ENCODE assay signal across 10 cellular contexts in genomic region chr10:69338547-69339450, GRCh38.
A peak's percentile ranks its signal among the peaks of the same experiment; 100 is the strongest.
DNase-seq lines count a peak whose midpoint lies in the region; ATAC-seq lines count a peak whose summit lies in the region.
"Had no signal": no experiment of that assay in that cellular context is flagged by ENCODE, and none has a peak within 500 bp of the region (broad histone marks: within the 10 kb centered on the region; RNA-seq: fewer than 3 reads in every experiment).

No MANE protein-coding gene starts in this region.

- H3K4me3 ChIP-seq in aorta (ENCODE audit: low read length in 2 of 2): no peak overlapping the region

- peaks cover 73% of the 10 kb centered on the region for H3K4me1 Mint-ChIP-seq in stimulated activated naive CD8-positive, alpha-beta T cell treated with anti-CD3 and anti-CD28 coated beads, Interleukin-15, Interleukin-2, amounts not matched to agents 100 ng/mL and 50 ng/mL, for 24 hours (ENCODE audit: low read depth)
- peaks cover 61 to 74% (median 73%) of the 10 kb centered on the region in 3 donors for H3K4me1 Mint-ChIP-seq in naive B cell

- no peaks in the 10 kb centered on the region for H3K36me3 ChIP-seq in aorta (ENCODE audit: control insufficient read depth in 1 of 2, insufficient read depth in 2 of 2, low read length in 1 of 2)

- intact Hi-C loops in aorta (cut with DNase I): no loop called here
- intact Hi-C loops in posterior cingulate gyrus (cut with DNase I): no loop called here

- no peaks in the 10 kb centered on the region for H3K27me3 Mint-ChIP-seq in stimulated activated naive CD8-positive, alpha-beta T cell treated with anti-CD3 and anti-CD28 coated beads, Interleukin-15, Interleukin-2, amounts not matched to agents 100 ng/mL and 50 ng/mL, for 24 hours
- H3K27me3 Mint-ChIP-seq in naive B cell: no peaks in the 10 kb centered on the region

- H3K27me3 ChIP-seq in aorta (ENCODE audit: control insufficient read depth in 1 of 2, insufficient read depth in 2 of 2, low read length in 1 of 2): no peaks in the 10 kb centered on the region

- H3K27ac ChIP-seq in caudate nucleus (ENCODE audit: low read depth, low read length) (peak overlapping the region; percentile 81), aorta (ENCODE audit: low read depth in 1 of 2, low read length in 2 of 2) (peak overlapping the region; percentile 54 to 90)
- H3K27ac ChIP-seq: WERI-Rb-1 had no signal

- H3K27ac Mint-ChIP-seq in stimulated activated naive CD8-positive, alpha-beta T cell treated with anti-CD3 and anti-CD28 coated beads, Interleukin-15, Interleukin-2, amounts not matched to agents 100 ng/mL and 50 ng/mL, for 24 hours: peak overlapping the region; percentile 38
- peak overlapping the region in 4 of 6 donors; percentile 29 to 90 (median 65) for H3K27ac Mint-ChIP-seq in naive B cell

- H3K9me3 Mint-ChIP-seq in stimulated activated naive CD8-positive, alpha-beta T cell treated with anti-CD3 and anti-CD28 coated beads, Interleukin-15, Interleukin-2, amounts not matched to agents 100 ng/mL and 50 ng/mL, for 24 hours: no peaks in the 10 kb centered on the region
- no peaks in the 10 kb centered on the region for H3K9me3 Mint-ChIP-seq in naive B cell

- peaks cover 3 to 9% of the 10 kb centered on the region in 2 donors for H3K4me1 ChIP-seq in aorta (ENCODE audit: control insufficient read depth in 1 of 2, insufficient read depth in 2 of 2, low read length in 2 of 2)

- ATAC-seq in stimulated activated naive CD8-positive, alpha-beta T cell treated with anti-CD3 and anti-CD28 coated beads, Interleukin-15, Interleukin-2, amounts not matched to agents 100 U/mL and 50 U/mL, for 24 hours: no peak
- ATAC-seq in naive B cell (ENCODE audit: low read depth in 2 of 2) (no peak), aorta (ENCODE audit: low FRiP score) (peak; percentile 42), HG03045 (IDR thresholded peaks at IDR 0.05; ENCODE audit: unreplicated experiment) (no peak)

- DNase-seq in stimulated activated naive CD8-positive, alpha-beta T cell treated with anti-CD3 and anti-CD28 coated beads, Interleukin-15, Interleukin-2, amounts not matched to agents 100 U/mL and 50 U/mL, for 24 hours: no peak
- DNase-seq in caudate nucleus (lab: John Stamatoyannopoulos, UW): no peak
- no peak for DNase-seq in naive B cell
- DNase-seq in aorta: no peak
- no peak for DNase-seq in RKO (ENCODE audit: low spot score)
- DNase-seq in posterior cingulate gyrus: no peak
- DNase-seq: NCI-H2227 treated with DMSO at 0.1 percent for 48 hours, WERI-Rb-1 had no signal

- no peaks in the 10 kb centered on the region for H3K9me3 ChIP-seq in aorta (ENCODE audit: control insufficient read depth, low read length)

- 17 to 21% methylated on average over 9 of the region's 9 CpGs for WGBS in aorta, 2 donors

- peaks cover 22% of the 10 kb centered on the region for H3K36me3 Mint-ChIP-seq in stimulated activated naive CD8-positive, alpha-beta T cell treated with anti-CD3 and anti-CD28 coated beads, Interleukin-15, Interleukin-2, amounts not matched to agents 100 ng/mL and 50 ng/mL, for 24 hours (ENCODE audit: low read depth)
- no peaks in the 10 kb centered on the region for H3K36me3 Mint-ChIP-seq in naive B cell

- no peak overlapping the region for H3K4me3 Mint-ChIP-seq in stimulated activated naive CD8-positive, alpha-beta T cell treated with anti-CD3 and anti-CD28 coated beads, Interleukin-15, Interleukin-2, amounts not matched to agents 100 ng/mL and 50 ng/mL, for 24 hours
- H3K4me3 Mint-ChIP-seq in naive B cell: peak overlapping the region in 1 of 8 donors; percentile 63
